In the genomic region with DNA sequence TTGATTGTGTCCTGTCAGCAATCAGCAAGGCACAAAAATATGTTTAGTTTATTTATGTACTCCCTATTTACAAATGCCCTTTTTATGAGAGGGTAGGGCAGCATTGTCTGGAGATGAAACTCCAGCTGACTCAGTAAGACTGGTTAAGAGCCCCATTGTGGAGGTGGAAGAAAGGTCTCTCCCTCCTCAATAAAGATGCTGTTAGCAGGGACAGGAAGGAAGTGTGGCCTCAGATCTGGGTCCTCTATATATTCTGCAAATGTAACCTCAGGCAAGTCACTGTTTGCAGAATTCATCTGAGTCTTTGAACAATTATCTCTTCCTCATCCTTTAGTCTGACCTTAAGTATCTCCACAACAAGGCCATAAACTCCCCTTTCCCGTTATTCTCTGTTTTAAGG, we compare ENCODE assay signal across 19 cellular contexts. TPM values are rescaled to one million over a fixed set of nuclear protein-coding genes. Genes with fewer than 3 reads are reported as not detected.
DNase-seq lines count a peak whose midpoint lies in the region; ATAC-seq and TF ChIP-seq lines count a peak whose summit lies in the region.
"Had no signal": no experiment of that assay in that cellular context is flagged by ENCODE, and none has a peak within 500 bp of the region (broad histone marks: within the 10 kb centered on the region; RNA-seq: fewer than 3 reads in every experiment).

No MANE protein-coding gene starts in this region.

- no peaks in the 10 kb centered on the region for H3K27me3 Mint-ChIP-seq in CD4-positive, CD25-positive, alpha-beta regulatory T cell

- H3K9me3 ChIP-seq in CD4-positive, CD25-positive, alpha-beta regulatory T cell (ENCODE audit: control insufficient read depth in 2 of 2, low read length in 2 of 2), result no peaks in the 10 kb centered on the region
- no peaks in the 10 kb centered on the region for H3K9me3 ChIP-seq in esophagus muscularis mucosa
- no peaks in the 10 kb centered on the region for H3K9me3 ChIP-seq in esophagus squamous epithelium
- H3K9me3 ChIP-seq: BE2C, mucosa of descending colon, right lobe of liver, thoracic aorta had no signal

- H3K27me3 ChIP-seq in CD4-positive, CD25-positive, alpha-beta regulatory T cell (ENCODE audit: control insufficient read depth, insufficient read depth, low read length), result no peaks in the 10 kb centered on the region
- H3K27me3 ChIP-seq in esophagus muscularis mucosa (no peaks in the 10 kb centered on the region), esophagus squamous epithelium (no peaks in the 10 kb centered on the region)
- H3K27me3 ChIP-seq: BE2C, right lobe of liver had no signal

- peaks cover 10 to 17% (median 16%) of the 10 kb centered on the region in 4 donors for H3K4me1 Mint-ChIP-seq in CD4-positive, CD25-positive, alpha-beta regulatory T cell

- peak overlapping the region; percentile 13 for H3K4me3 ChIP-seq in CD4-positive, CD25-positive, alpha-beta regulatory T cell (ENCODE audit: low read depth, low read length)
- H3K4me3 ChIP-seq in esophagus muscularis mucosa (no peak overlapping the region), esophagus squamous epithelium (no peak overlapping the region)
- H3K4me3 ChIP-seq: mucosa of descending colon, right lobe of liver, thoracic aorta had no signal

- TF ChIP-seq POLR2A in esophagus muscularis mucosa (IDR thresholded peaks at IDR 0.05; ENCODE audit: low read depth) (no peak), esophagus squamous epithelium (IDR thresholded peaks at IDR 0.05) (no peak)

- no peaks in the 10 kb centered on the region for H3K36me3 Mint-ChIP-seq in CD4-positive, CD25-positive, alpha-beta regulatory T cell

- H3K27ac Mint-ChIP-seq in CD4-positive, CD25-positive, alpha-beta regulatory T cell, result peak overlapping the region; percentile 70 to 84 (median 74)

- TF ChIP-seq CTCF in esophagus muscularis mucosa (IDR thresholded peaks at IDR 0.05) (no peak), esophagus squamous epithelium (IDR thresholded peaks at IDR 0.05) (no peak)

- peak in 2 of 3 donors; percentile 11 to 32 for DNase-seq in CD4-positive, CD25-positive, alpha-beta regulatory T cell
- DNase-seq in GDM1 (lab: John Stamatoyannopoulos, UW), result peak; percentile 49
- DNase-seq in SKM-1 treated with dmso at 0.1 percent for 144 hours (lab: John Stamatoyannopoulos, UW; ENCODE audit: unreplicated experiment), result peak; percentile 22
- DNase-seq in esophagus muscularis mucosa (ENCODE audit: extremely low spot score), result peak; percentile 37
- DNase-seq in cerebellar nuclear complex (lab: John Stamatoyannopoulos, UW), result no peak
- DNase-seq in esophagus squamous epithelium (lab: John Stamatoyannopoulos, UW), result no peak
- DNase-seq: activated CD4-positive, CD25-positive, alpha-beta regulatory T cell; activated T-cell treated with anti-CD3 and anti-CD28 coated beads for 4 hours; amniotic stem cell; BE2C; DMS79; mucosa of descending colon; NCI-H1092 treated with DMSO at 0.1 percent for 48 hours; NCI-H2171; NCI-H748 treated with DMSO at 0.1 percent for 48 hours; right lobe of liver had no signal

- no peaks in the 10 kb centered on the region for H3K9me3 Mint-ChIP-seq in CD4-positive, CD25-positive, alpha-beta regulatory T cell

- H3K27ac ChIP-seq in CD4-positive, CD25-positive, alpha-beta regulatory T cell (ENCODE audit: insufficient read depth, low read length, poor library complexity, severe bottlenecking), result peak overlapping the region; percentile 51
- H3K27ac ChIP-seq in esophagus muscularis mucosa (replicated peaks in 1 of 4) (no peak overlapping the region), esophagus squamous epithelium (no peak overlapping the region)
- H3K27ac ChIP-seq: right lobe of liver, thoracic aorta had no signal

- intact Hi-C loops in esophagus muscularis mucosa (cut with DNase I) (no loop called here), esophagus squamous epithelium (cut with DNase I) (no loop called here)

- H3K4me1 ChIP-seq in CD4-positive, CD25-positive, alpha-beta regulatory T cell (ENCODE audit: control insufficient read depth, insufficient read depth, low read length, poor library complexity, severe bottlenecking), result peaks cover 13% of the 10 kb centered on the region
- H3K4me1 ChIP-seq in esophagus muscularis mucosa, result no peaks in the 10 kb centered on the region
- H3K4me1 ChIP-seq in esophagus squamous epithelium, result no peaks in the 10 kb centered on the region
- H3K4me1 ChIP-seq: BE2C, right lobe of liver had no signal

- ATAC-seq in CD4-positive, CD25-positive, alpha-beta regulatory T cell (ENCODE audit: low read depth in 2 of 2), result peak; percentile 62 to 71
- ATAC-seq in HG03521 (IDR thresholded peaks at IDR 0.05; ENCODE audit: unreplicated experiment), result no peak
- ATAC-seq: HepG2, mucosa of descending colon had no signal

- TF ChIP-seq EP300 in esophagus muscularis mucosa (IDR thresholded peaks at IDR 0.05), result no peak

- no peak overlapping the region for H3K4me3 Mint-ChIP-seq in CD4-positive, CD25-positive, alpha-beta regulatory T cell

- no peaks in the 10 kb centered on the region for H3K36me3 ChIP-seq in CD4-positive, CD25-positive, alpha-beta regulatory T cell (ENCODE audit: control insufficient read depth, insufficient read depth, low read length)
- H3K36me3 ChIP-seq in esophagus muscularis mucosa (peaks cover 0 to 23% (median 6%) of the 10 kb centered on the region in 4 donors), esophagus squamous epithelium (peaks cover 0 to 9% (median 0%) of the 10 kb centered on the region in 3 donors)
- H3K36me3 ChIP-seq: BE2C had no signal

- WGBS in esophagus muscularis mucosa, result 95% methylated on average over 1 of the region's 1 CpG
- 67 to 69% methylated on average over 1 of the region's 1 CpG for WGBS in esophagus squamous epithelium, 2 donors

RNA-seq across cellular contexts. Expression of a gene that starts 48.3 kb away (rescaled TPM):
- 167 TPM for total RNA-seq in CD4-positive, CD25-positive, alpha-beta regulatory T cell
- polyA plus RNA-seq in CD4-positive, CD25-positive, alpha-beta regulatory T cell, result 10 to 100 TPM; 13.5 to 18.7 (median 16.5) TPM
- total RNA-seq in esophagus muscularis mucosa (1 to 10 TPM; 4.0 to 7.4 (median 5.5) TPM), esophagus squamous epithelium (1 to 10 TPM; 2.5 to 5.7 (median 2.8) TPM)

Comparison
In these comparisons a context has a peak if more than half of its experiments do, and no peak if none do; other contexts are left out.
1. DNase-seq: peak in CD4-positive, CD25-positive, alpha-beta regulatory T cell (2 of 3), GDM1 (single experiment), SKM-1 treated with dmso at 0.1 percent for 144 hours (single experiment) and esophagus muscularis mucosa (single experiment); none in cerebellar nuclear complex (0 of 2) and esophagus squamous epithelium (single experiment).
2. RNA of a gene that starts 48.3 kb away (total RNA-seq): 167 TPM in CD4-positive, CD25-positive, alpha-beta regulatory T cell (single experiment); 4.0 to 7.4 TPM in esophagus muscularis mucosa and 2.5 to 5.7 TPM in esophagus squamous epithelium; every median in the first group is over 10 times any median in the second.